In the genomic region with DNA sequence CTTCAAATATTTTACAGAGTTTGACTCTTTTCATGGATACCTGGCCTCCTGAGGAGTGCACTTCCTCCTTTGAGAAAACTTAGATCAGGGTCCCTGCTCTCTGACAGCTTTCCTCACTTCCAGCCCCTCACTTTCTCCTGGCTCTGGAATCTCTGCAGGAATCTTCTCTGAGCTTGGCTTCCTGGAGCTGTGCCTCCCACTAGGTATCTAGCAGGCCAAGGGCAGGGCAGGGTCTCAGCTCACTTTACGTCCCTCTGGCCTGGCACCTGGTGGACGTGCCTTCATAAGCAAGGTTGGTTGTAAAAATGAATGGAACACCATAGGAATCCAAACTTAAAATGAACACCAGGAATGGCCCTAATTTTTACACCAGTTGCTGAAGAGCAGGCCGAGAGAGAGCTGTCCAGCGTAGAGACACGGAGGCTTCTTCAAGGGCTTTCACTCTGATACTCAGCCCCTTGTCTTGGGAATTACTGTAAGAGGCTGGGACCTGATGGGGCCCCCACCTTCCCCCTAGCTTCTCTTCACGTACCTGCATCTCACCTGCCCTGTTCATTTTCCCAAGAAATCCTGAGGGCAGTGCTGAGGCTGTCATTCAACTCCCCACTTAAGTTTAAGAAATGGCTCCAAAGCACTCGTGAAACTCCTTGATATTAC, we compare ENCODE assay signal across 21 cellular contexts.
"Had no signal": no experiment of that assay in that cellular context is flagged by ENCODE, and none has a peak within 500 bp of the region (broad histone marks: within the 10 kb centered on the region; RNA-seq: fewer than 3 reads in every experiment).

No MANE protein-coding gene starts in this region.

- H3K27ac ChIP-seq: brain microvascular endothelial cell, gastrocnemius medialis, lower lobe of right lung, prostate gland, skin epidermis had no signal

- H3K36me3 Mint-ChIP-seq: T-cell had no signal

- ATAC-seq: activated naive CD8-positive, alpha-beta T cell treated with anti-CD3 and anti-CD28 coated beads, Interleukin-2, amount 50 U/mL, for 24 hours; gastrocnemius medialis; lower lobe of right lung; right cardiac atrium; T-cell had no signal

- H3K27ac Mint-ChIP-seq: activated B cell treated with CpG ODN at 0.5 μM for 24 hours; activated CD4-positive, alpha-beta memory T cell treated with anti-CD3 and anti-CD28 coated beads for 36 hours; activated naive CD4-positive, alpha-beta T cell treated with anti-CD3 and anti-CD28 coated beads for 36 hours; activated naive CD8-positive, alpha-beta T cell treated with anti-CD3 and anti-CD28 coated beads, Interleukin-2, amount 50 U/mL, for 24 hours; activated T-helper 2 cell treated with anti-CD3 and anti-CD28 coated beads, Interferon-gamma antibody, Interleukin-2, Interleukin-4, amounts not matched to agents 10 μg/mL and 5 μg/mL and 100 μg/mL, durations not matched to agents 14 hours and 24 hours and 36 hours; stimulated activated naive CD8-positive, alpha-beta T cell treated with anti-CD3 and anti-CD28 coated beads, Interleukin-15, Interleukin-2, amounts not matched to agents 100 ng/mL and 50 ng/mL, for 24 hours; T-cell; type B pancreatic cell had no signal

- H3K36me3 ChIP-seq: brain microvascular endothelial cell, gastrocnemius medialis, lower lobe of right lung, prostate gland had no signal

- H3K4me1 ChIP-seq: gastrocnemius medialis, lower lobe of right lung, prostate gland had no signal

- H3K4me1 Mint-ChIP-seq: activated B cell treated with CpG ODN at 0.5 μM for 24 hours had no signal

- H3K27me3 ChIP-seq: brain microvascular endothelial cell, gastrocnemius medialis had no signal

- H3K4me3 ChIP-seq: gastrocnemius medialis, lower lobe of right lung, prostate gland, skin epidermis had no signal

- H3K27me3 Mint-ChIP-seq: activated CD4-positive, alpha-beta memory T cell treated with anti-CD3 and anti-CD28 coated beads for 36 hours; T-cell; type B pancreatic cell had no signal

- H3K4me3 Mint-ChIP-seq: activated B cell treated with CpG ODN at 0.5 μM for 24 hours; activated CD4-positive, alpha-beta memory T cell treated with anti-CD3 and anti-CD28 coated beads for 36 hours; activated naive CD4-positive, alpha-beta T cell treated with anti-CD3 and anti-CD28 coated beads for 36 hours; activated naive CD8-positive, alpha-beta T cell treated with anti-CD3 and anti-CD28 coated beads, Interleukin-2, amount 50 U/mL, for 24 hours; stimulated activated naive CD8-positive, alpha-beta T cell treated with anti-CD3 and anti-CD28 coated beads, Interleukin-15, Interleukin-2, amounts not matched to agents 100 ng/mL and 50 ng/mL, for 24 hours; T-cell; type B pancreatic cell had no signal

- FAIRE-seq: colon, endometrium, islet of Langerhans had no signal

- H3K9me3 ChIP-seq: gastrocnemius medialis, lower lobe of right lung, prostate gland had no signal

- DNase-seq: activated B cell treated with CpG ODN at 0.5 μM for 24 hours; activated CD4-positive, alpha-beta memory T cell treated with anti-CD3 and anti-CD28 coated beads for 36 hours; activated CD4-positive, alpha-beta T cell treated with anti-CD3 and anti-CD28 coated beads for 4 hours; activated naive CD4-positive, alpha-beta T cell treated with anti-CD3 and anti-CD28 coated beads for 36 hours; activated naive CD8-positive, alpha-beta T cell treated with anti-CD3 and anti-CD28 coated beads, Interleukin-2, amount 50 U/mL, for 24 hours; aorta; central memory CD4-positive, alpha-beta T cell; gastrocnemius medialis; head of caudate nucleus; lower lobe of right lung; right cardiac atrium; T-cell had no signal
